ENCODE assay signal across 1 cellular context in genomic region chr17:55348749-55349354, GRCh38.
TF ChIP-seq lines count a peak whose summit lies in the region.

No MANE protein-coding gene starts in this region.

TF ChIP-seq in HepG2, 621 proteins besides CTCF, POLR2A, EP300 and RAD21 (continued from another document and continues in another):
- TF ChIP-seq, protein P1, sequence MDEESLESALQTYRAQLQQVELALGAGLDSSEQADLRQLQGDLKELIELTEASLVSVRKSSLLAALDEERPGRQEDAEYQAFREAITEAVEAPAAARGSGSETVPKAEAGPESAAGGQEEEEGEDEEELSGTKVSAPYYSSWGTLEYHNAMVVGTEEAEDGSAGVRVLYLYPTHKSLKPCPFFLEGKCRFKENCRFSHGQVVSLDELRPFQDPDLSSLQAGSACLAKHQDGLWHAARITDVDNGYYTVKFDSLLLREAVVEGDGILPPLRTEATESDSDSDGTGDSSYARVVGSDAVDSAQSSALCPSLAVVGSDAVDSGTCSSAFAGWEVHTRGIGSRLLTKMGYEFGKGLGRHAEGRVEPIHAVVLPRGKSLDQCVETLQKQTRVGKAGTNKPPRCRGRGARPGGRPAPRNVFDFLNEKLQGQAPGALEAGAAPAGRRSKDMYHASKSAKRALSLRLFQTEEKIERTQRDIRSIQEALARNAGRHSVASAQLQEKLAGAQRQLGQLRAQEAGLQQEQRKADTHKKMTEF (CRISPR knock-in tag; IDR thresholded peaks at IDR 0.05) = peak; percentile 78
- no peak for TF ChIP-seq ZNF567 (CRISPR knock-in tag; IDR thresholded peaks at IDR 0.05; ENCODE audit: borderline replicate concordance)
- TF ChIP-seq ATF1 (CRISPR knock-in tag; IDR thresholded peaks at IDR 0.05) = no peak
- TF ChIP-seq ZSCAN20 (CRISPR knock-in tag; IDR thresholded peaks at IDR 0.05; ENCODE audit: borderline replicate concordance) = no peak
- no peak for TF ChIP-seq SSRP1 (CRISPR knock-in tag; IDR thresholded peaks at IDR 0.05)
- TF ChIP-seq SAFB2 (CRISPR knock-in tag; IDR thresholded peaks at IDR 0.05; ENCODE audit: borderline replicate concordance, low read depth) = no peak
- TF ChIP-seq, protein P2, sequence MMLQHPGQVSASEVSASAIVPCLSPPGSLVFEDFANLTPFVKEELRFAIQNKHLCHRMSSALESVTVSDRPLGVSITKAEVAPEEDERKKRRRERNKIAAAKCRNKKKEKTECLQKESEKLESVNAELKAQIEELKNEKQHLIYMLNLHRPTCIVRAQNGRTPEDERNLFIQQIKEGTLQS (CRISPR knock-in tag; IDR thresholded peaks at IDR 0.05) = no peak
- no peak for TF ChIP-seq ZNF543 (CRISPR knock-in tag; IDR thresholded peaks at IDR 0.05)
- no peak for TF ChIP-seq ZNF672 (CRISPR knock-in tag; IDR thresholded peaks at IDR 0.05)
- TF ChIP-seq KDM5A (IDR thresholded peaks at IDR 0.05; ENCODE audit: borderline replicate concordance, low read length) = no peak
- TF ChIP-seq, protein P3, sequence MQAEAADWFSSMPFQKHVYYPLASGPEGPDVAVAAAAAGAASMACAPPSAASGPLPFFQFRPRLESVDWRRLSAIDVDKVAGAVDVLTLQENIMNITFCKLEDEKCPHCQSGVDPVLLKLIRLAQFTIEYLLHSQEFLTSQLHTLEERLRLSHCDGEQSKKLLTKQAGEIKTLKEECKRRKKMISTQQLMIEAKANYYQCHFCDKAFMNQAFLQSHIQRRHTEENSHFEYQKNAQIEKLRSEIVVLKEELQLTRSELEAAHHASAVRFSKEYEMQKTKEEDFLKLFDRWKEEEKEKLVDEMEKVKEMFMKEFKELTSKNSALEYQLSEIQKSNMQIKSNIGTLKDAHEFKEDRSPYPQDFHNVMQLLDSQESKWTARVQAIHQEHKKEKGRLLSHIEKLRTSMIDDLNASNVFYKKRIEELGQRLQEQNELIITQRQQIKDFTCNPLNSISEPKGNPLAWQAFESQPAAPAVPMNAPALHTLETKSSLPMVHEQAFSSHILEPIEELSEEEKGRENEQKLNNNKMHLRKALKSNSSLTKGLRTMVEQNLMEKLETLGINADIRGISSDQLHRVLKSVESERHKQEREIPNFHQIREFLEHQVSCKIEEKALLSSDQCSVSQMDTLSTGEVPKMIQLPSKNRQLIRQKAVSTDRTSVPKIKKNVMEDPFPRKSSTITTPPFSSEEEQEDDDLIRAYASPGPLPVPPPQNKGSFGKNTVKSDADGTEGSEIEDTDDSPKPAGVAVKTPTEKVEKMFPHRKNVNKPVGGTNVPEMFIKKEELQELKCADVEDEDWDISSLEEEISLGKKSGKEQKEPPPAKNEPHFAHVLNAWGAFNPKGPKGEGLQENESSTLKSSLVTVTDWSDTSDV (CRISPR knock-in tag; IDR thresholded peaks at IDR 0.05) = no peak
- no peak for TF ChIP-seq ZNF251 (CRISPR knock-in tag; IDR thresholded peaks at IDR 0.05)
- TF ChIP-seq TFAP4 (IDR thresholded peaks at IDR 0.05; ENCODE audit: borderline replicate concordance, low read depth) = no peak
- no peak for TF ChIP-seq GABPA (IDR thresholded peaks at IDR 0.05; ENCODE audit: low read depth, low read length)
- TF ChIP-seq GABPA (CRISPR knock-in tag; IDR thresholded peaks at IDR 0.05; ENCODE audit: low read depth) = no peak
- no peak for TF ChIP-seq ZBTB21 (CRISPR knock-in tag; IDR thresholded peaks at IDR 0.05)
- TF ChIP-seq CREM (IDR thresholded peaks at IDR 0.05) = no peak
- no peak for TF ChIP-seq CREM (CRISPR knock-in tag; IDR thresholded peaks at IDR 0.05)
- no peak for TF ChIP-seq MXI1 (IDR thresholded peaks at IDR 0.05; ENCODE audit: borderline replicate concordance, low read depth, low read length)
- TF ChIP-seq, protein P4, sequence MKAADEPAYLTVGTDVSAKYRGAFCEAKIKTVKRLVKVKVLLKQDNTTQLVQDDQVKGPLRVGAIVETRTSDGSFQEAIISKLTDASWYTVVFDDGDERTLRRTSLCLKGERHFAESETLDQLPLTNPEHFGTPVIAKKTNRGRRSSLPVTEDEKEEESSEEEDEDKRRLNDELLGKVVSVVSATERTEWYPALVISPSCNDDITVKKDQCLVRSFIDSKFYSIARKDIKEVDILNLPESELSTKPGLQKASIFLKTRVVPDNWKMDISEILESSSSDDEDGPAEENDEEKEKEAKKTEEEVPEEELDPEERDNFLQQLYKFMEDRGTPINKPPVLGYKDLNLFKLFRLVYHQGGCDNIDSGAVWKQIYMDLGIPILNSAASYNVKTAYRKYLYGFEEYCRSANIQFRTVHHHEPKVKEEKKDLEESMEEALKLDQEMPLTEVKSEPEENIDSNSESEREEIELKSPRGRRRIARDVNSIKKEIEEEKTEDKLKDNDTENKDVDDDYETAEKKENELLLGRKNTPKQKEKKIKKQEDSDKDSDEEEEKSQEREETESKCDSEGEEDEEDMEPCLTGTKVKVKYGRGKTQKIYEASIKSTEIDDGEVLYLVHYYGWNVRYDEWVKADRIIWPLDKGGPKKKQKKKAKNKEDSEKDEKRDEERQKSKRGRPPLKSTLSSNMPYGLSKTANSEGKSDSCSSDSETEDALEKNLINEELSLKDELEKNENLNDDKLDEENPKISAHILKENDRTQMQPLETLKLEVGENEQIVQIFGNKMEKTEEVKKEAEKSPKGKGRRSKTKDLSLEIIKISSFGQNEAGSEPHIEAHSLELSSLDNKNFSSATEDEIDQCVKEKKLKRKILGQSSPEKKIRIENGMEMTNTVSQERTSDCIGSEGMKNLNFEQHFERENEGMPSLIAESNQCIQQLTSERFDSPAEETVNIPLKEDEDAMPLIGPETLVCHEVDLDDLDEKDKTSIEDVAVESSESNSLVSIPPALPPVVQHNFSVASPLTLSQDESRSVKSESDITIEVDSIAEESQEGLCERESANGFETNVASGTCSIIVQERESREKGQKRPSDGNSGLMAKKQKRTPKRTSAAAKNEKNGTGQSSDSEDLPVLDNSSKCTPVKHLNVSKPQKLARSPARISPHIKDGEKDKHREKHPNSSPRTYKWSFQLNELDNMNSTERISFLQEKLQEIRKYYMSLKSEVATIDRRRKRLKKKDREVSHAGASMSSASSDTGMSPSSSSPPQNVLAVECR (CRISPR knock-in tag; IDR thresholded peaks at IDR 0.05; ENCODE audit: borderline replicate concordance) = no peak
- no peak for TF ChIP-seq IRX3 (CRISPR knock-in tag; IDR thresholded peaks at IDR 0.05; ENCODE audit: borderline replicate concordance, low read depth)
- TF ChIP-seq RXRA (CRISPR knock-in tag; IDR thresholded peaks at IDR 0.05) = no peak
- TF ChIP-seq MAZ (IDR thresholded peaks at IDR 0.05; ENCODE audit: borderline replicate concordance, low read depth, low read length) = no peak
- no peak for TF ChIP-seq MAZ (CRISPR knock-in tag; IDR thresholded peaks at IDR 0.05; ENCODE audit: low read depth)
- no peak for TF ChIP-seq ELF1 (CRISPR knock-in tag; IDR thresholded peaks at IDR 0.05)
- no peak for TF ChIP-seq ZNF782 (CRISPR knock-in tag; IDR thresholded peaks at IDR 0.05; ENCODE audit: borderline replicate concordance)
- TF ChIP-seq FOXA3 (CRISPR knock-in tag; IDR thresholded peaks at IDR 0.05) = no peak
- no peak for TF ChIP-seq RFXAP (CRISPR knock-in tag; IDR thresholded peaks at IDR 0.05; ENCODE audit: borderline replicate concordance)
- TF ChIP-seq, protein P5, sequence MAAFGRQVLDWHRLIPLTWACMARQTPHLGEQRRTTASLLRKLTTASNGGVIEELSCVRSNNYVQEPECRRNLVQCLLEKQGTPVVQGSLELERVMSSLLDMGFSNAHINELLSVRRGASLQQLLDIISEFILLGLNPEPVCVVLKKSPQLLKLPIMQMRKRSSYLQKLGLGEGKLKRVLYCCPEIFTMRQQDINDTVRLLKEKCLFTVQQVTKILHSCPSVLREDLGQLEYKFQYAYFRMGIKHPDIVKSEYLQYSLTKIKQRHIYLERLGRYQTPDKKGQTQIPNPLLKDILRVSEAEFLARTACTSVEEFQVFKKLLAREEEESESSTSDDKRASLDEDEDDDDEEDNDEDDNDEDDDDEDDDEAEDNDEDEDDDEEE (CRISPR knock-in tag; IDR thresholded peaks at IDR 0.05) = 0 out of 2 replicates have a peak, but pooled peaks have one; percentile 5
- TF ChIP-seq TBP (CRISPR knock-in tag; IDR thresholded peaks at IDR 0.05) = no peak
- no peak for TF ChIP-seq ATAD3A (CRISPR knock-in tag; IDR thresholded peaks at IDR 0.05)
- no peak for TF ChIP-seq ZMAT5 (CRISPR knock-in tag; IDR thresholded peaks at IDR 0.05; ENCODE audit: borderline replicate concordance, low read depth)
- no peak for TF ChIP-seq NPAS2 (CRISPR knock-in tag; IDR thresholded peaks at IDR 0.05; ENCODE audit: borderline replicate concordance)
- TF ChIP-seq SKI (IDR thresholded peaks at IDR 0.05; ENCODE audit: partially characterized antibody) = no peak
- no peak for TF ChIP-seq HNF1A (IDR thresholded peaks at IDR 0.05; ENCODE audit: low read depth)
- no peak for TF ChIP-seq HNF1A (CRISPR knock-in tag; IDR thresholded peaks at IDR 0.05; ENCODE audit: borderline replicate concordance)
- no peak for TF ChIP-seq YEATS2 (CRISPR knock-in tag; IDR thresholded peaks at IDR 0.05; ENCODE audit: borderline replicate concordance)
- no peak for TF ChIP-seq CBX5 (CRISPR knock-in tag; IDR thresholded peaks at IDR 0.05; ENCODE audit: borderline replicate concordance)
- TF ChIP-seq, protein P6, sequence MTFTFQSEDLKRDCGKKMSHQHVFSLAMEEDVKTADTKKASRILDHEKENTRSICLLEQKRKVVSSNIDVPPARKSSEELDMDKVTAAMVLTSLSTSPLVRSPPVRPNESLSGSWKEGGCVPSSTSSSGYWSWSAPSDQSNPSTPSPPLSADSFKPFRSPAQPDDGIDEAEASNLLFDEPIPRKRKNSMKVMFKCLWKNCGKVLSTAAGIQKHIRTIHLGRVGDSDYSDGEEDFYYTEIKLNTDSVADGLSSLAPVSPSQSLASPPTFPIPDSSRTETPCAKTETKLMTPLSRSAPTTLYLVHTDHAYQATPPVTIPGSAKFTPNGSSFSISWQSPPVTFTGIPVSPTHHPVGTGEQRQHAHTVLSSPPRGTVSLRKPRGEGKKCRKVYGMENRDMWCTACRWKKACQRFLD (CRISPR knock-in tag; IDR thresholded peaks at IDR 0.05; ENCODE audit: borderline replicate concordance) = no peak
- TF ChIP-seq ZNF451 (CRISPR knock-in tag; IDR thresholded peaks at IDR 0.05) = no peak
- TF ChIP-seq IKZF1 (IDR thresholded peaks at IDR 0.05) = no peak
- no peak for TF ChIP-seq ZMYM4 (CRISPR knock-in tag; IDR thresholded peaks at IDR 0.05)
- no peak for TF ChIP-seq ZNF333 (CRISPR knock-in tag; IDR thresholded peaks at IDR 0.05; ENCODE audit: borderline replicate concordance)
- no peak for TF ChIP-seq SOX6 (IDR thresholded peaks at IDR 0.05)
- peak; percentile 45; the same call in 1 of the 2 replicates for TF ChIP-seq SOX6 (CRISPR knock-in tag; IDR thresholded peaks at IDR 0.05)
- no peak for TF ChIP-seq GZF1 (CRISPR knock-in tag; IDR thresholded peaks at IDR 0.05)
- TF ChIP-seq TSC22D2 (CRISPR knock-in tag; IDR thresholded peaks at IDR 0.05; ENCODE audit: borderline replicate concordance) = no peak
- TF ChIP-seq NFE2 (CRISPR knock-in tag; IDR thresholded peaks at IDR 0.05) = no peak
- peak; percentile 63; the same call in 1 of the 2 replicates for TF ChIP-seq IRF2 (CRISPR knock-in tag; IDR thresholded peaks at IDR 0.05)
- no peak for TF ChIP-seq PBX2 (CRISPR knock-in tag; IDR thresholded peaks at IDR 0.05)
- no peak for TF ChIP-seq ZNF550 (CRISPR knock-in tag; IDR thresholded peaks at IDR 0.05; ENCODE audit: borderline replicate concordance)
- TF ChIP-seq NBN (conservative IDR thresholded peaks at IDR 0.05) = no peak
- TF ChIP-seq NONO (IDR thresholded peaks at IDR 0.05) = no peak
- no peak for TF ChIP-seq NONO (CRISPR knock-in tag; conservative IDR thresholded peaks at IDR 0.05)
- TF ChIP-seq TCF12 (IDR thresholded peaks at IDR 0.05) = no peak
- TF ChIP-seq TCF12 (CRISPR knock-in tag; IDR thresholded peaks at IDR 0.05) = no peak
- TF ChIP-seq ZNF235 (CRISPR knock-in tag; IDR thresholded peaks at IDR 0.05; ENCODE audit: borderline replicate concordance) = no peak
- TF ChIP-seq HMG20B (CRISPR knock-in tag; conservative IDR thresholded peaks at IDR 0.05) = no peak; the same call in 1 of the 2 replicates
